ENCODE assay signal across 10 cellular contexts in the genomic region with DNA sequence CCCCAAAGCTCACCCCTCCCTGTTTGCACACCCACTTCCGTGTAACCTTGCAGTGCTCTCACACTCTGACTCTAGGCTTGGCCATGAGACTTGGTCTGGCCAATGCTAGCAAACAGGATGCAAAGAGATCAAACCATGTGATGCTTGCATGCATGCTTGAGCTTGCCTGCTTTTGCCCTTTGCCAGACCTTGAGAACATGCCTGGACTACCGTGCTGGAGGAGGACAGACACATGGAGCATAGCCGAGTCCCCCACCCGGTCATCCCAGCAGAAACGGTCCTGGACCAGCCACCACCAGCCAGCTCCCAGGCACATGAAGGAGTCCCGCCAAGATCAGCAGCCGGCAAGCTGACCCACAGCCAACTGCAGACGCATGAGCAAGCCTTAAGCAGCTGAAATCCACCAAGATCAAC. TPM values are rescaled to one million over a fixed set of nuclear protein-coding genes. Genes with fewer than 3 reads are reported as not detected.
DNase-seq lines count a peak whose midpoint lies in the region; ATAC-seq, FAIRE-seq and TF ChIP-seq lines count a peak whose summit lies in the region.
"Had no signal": no experiment of that assay in that cellular context is flagged by ENCODE, and none has a peak within 500 bp of the region (broad histone marks: within the 10 kb centered on the region; RNA-seq: fewer than 3 reads in every experiment).

No MANE protein-coding gene starts in this region.

- no peaks in the 10 kb centered on the region for H3K36me3 ChIP-seq in pancreas

- peak; percentile 40 for DNase-seq in GM13977 (ENCODE audit: low spot score)
- peak; percentile 86 for DNase-seq in cerebellum (ENCODE audit: low spot score)
- no peak for DNase-seq in pancreas
- DNase-seq in NCI-H1417 treated with DMSO at 0.1 percent for 48 hours (lab: John Stamatoyannopoulos, UW), result no peak
- DNase-seq in activated CD4-positive, alpha-beta T cell treated with anti-CD3 and anti-CD28 coated beads, Interleukin-2, amount 50 U/mL, for 1 hour, result no peak
- no peak for DNase-seq in stimulated activated CD4-positive, alpha-beta T cell treated with anti-CD3 and anti-CD28 coated beads, Interleukin-4, amount 100 ng/mL, for 4 hours
- DNase-seq: foreskin melanocyte, NCI-H2029 had no signal

- in situ Hi-C loops in GM13977 (cut with MboI; ENCODE audit: low pct_unique_long_range_greater_than_20kb, low sequenced_read_pairs, unreplicated experiment), result no loop called here

- no peak overlapping the region for H3K4me3 ChIP-seq in pancreas

- ATAC-seq in HG03354 (IDR thresholded peaks at IDR 0.05; ENCODE audit: poor library complexity, severe bottlenecking, unreplicated experiment), result peak; percentile 65
- peak in 3 of 4 donors; percentile 19 to 43 (median 26) for ATAC-seq in pancreas
- no peak for ATAC-seq in HG03139 (IDR thresholded peaks at IDR 0.05; ENCODE audit: unreplicated experiment)

- intact Hi-C loops in pancreas (cut with DNase I), result no loop called here

- no peaks in the 10 kb centered on the region for H3K9me3 ChIP-seq in pancreas

- FAIRE-seq in pancreas (lab: Jason Lieb, UNC), result no peak

- 67 to 83% methylated on average over 8 of the region's 8 CpGs for WGBS in pancreas, 2 donors

- H3K27me3 ChIP-seq in pancreas, result no peaks in the 10 kb centered on the region

- TF ChIP-seq CTCF in GM13977 (IDR thresholded peaks at IDR 0.05; ENCODE audit: extremely low read depth, insufficient read depth, missing control alignments) (no peak), pancreas (IDR thresholded peaks at IDR 0.05) (no peak)

- no peak overlapping the region for H3K27ac ChIP-seq in pancreas

- H3K4me1 ChIP-seq in pancreas, result no peaks in the 10 kb centered on the region

RNA-seq across cellular contexts. Expression of gene PYROXD2, which starts 23.4 kb away (rescaled TPM):
- total RNA-seq in cerebellum (5.3 TPM), pancreas (1 to 10 TPM; 1.8 to 7.8 (median 3.5) TPM)
- polyA plus RNA-seq in pancreas, result 10 to 100 TPM in 1 of 2 donors, 1 to 10 TPM in 1; 8.4 to 15.9 TPM

RNA-seq across cellular contexts. Expression of gene HPS1, which starts 55.1 kb away (rescaled TPM):
- total RNA-seq in cerebellum (12.6 TPM), pancreas (10 to 100 TPM; 24.6 to 38.7 (median 28.5) TPM)
- 10 to 100 TPM; 33.5 to 38.3 TPM for polyA plus RNA-seq in pancreas

Comparison
In these comparisons a context has a peak if more than half of its experiments do, and no peak if none do; other contexts are left out.
1. DNase-seq: peak in GM13977 (single experiment) and cerebellum (single experiment); none in pancreas (0 of 6), NCI-H1417 treated with DMSO at 0.1 percent for 48 hours (single experiment), activated CD4-positive, alpha-beta T cell treated with anti-CD3 and anti-CD28 coated beads, Interleukin-2, amount 50 U/mL, for 1 hour (single experiment) and stimulated activated CD4-positive, alpha-beta T cell treated with anti-CD3 and anti-CD28 coated beads, Interleukin-4, amount 100 ng/mL, for 4 hours (0 of 2).